In genomic region chr1:51871351-51871975, GRCh38 we compare ENCODE assay signal across 21 cellular contexts. TPM values are rescaled to one million over a fixed set of nuclear protein-coding genes. Genes with fewer than 3 reads are reported as not detected.
DNase-seq lines count a peak whose midpoint lies in the region; ATAC-seq and TF ChIP-seq lines count a peak whose summit lies in the region.
"Had no signal": no experiment of that assay in that cellular context is flagged by ENCODE, and none has a peak within 500 bp of the region (broad histone marks: within the 10 kb centered on the region; RNA-seq: fewer than 3 reads in every experiment).

No MANE protein-coding gene starts in this region.

- intact Hi-C loops in naive thymus-derived CD4-positive, alpha-beta T cell (cut with micrococcal nuclease) = no loop called here
- intact Hi-C loops in heart right ventricle (cut with DNase I) = no loop called here

- H3K36me3 ChIP-seq in naive thymus-derived CD4-positive, alpha-beta T cell (ENCODE audit: control insufficient read depth in 2 of 3, insufficient read depth in 3 of 3, low read length in 3 of 3) = no peaks in the 10 kb centered on the region
- peaks cover 0 to 25% (median 0%) of the 10 kb centered on the region in 9 donors for H3K36me3 ChIP-seq in heart right ventricle
- H3K36me3 ChIP-seq: uterus had no signal

- peaks cover 56% of the 10 kb centered on the region for H3K4me1 Mint-ChIP-seq in activated CD8-positive, alpha-beta memory T cell treated with anti-CD3 and anti-CD28 coated beads, Interleukin-2, amount 10 ng/mL, durations not matched to agents 7 days and 5 days
- H3K4me1 Mint-ChIP-seq in naive thymus-derived CD4-positive, alpha-beta T cell = peaks cover 49 to 89% (median 63%) of the 10 kb centered on the region in 7 donors

- CTCF ChIA-PET in activated CD8-positive, alpha-beta memory T cell treated with anti-CD3 and anti-CD28 coated beads, Interleukin-2, amount 10 ng/mL, durations not matched to agents 7 days and 5 days (lab: Charles Lee) = no interaction called here
- CTCF ChIA-PET in naive thymus-derived CD4-positive, alpha-beta T cell (lab: Charles Lee) = no interaction called here

- H3K27ac ChIP-seq in naive thymus-derived CD4-positive, alpha-beta T cell (ENCODE audit: low read depth, low read length) = no peak overlapping the region
- H3K27ac ChIP-seq in heart right ventricle = no peak overlapping the region
- H3K27ac ChIP-seq: esophagus muscularis mucosa, SK-N-MC, uterus had no signal

- no peaks in the 10 kb centered on the region for H3K9me3 Mint-ChIP-seq in activated CD8-positive, alpha-beta memory T cell treated with anti-CD3 and anti-CD28 coated beads, Interleukin-2, amount 10 ng/mL, durations not matched to agents 7 days and 5 days (ENCODE audit: low read depth)
- H3K9me3 Mint-ChIP-seq in naive thymus-derived CD4-positive, alpha-beta T cell = no peaks in the 10 kb centered on the region
- H3K9me3 Mint-ChIP-seq: activated naive CD4-positive, alpha-beta T cell treated with anti-CD3 and anti-CD28 coated beads, Interleukin-2, amount 10 ng/mL, durations not matched to agents 7 days and 5 days; CD4-positive, CD25-positive, alpha-beta regulatory T cell; nephron had no signal

- peaks cover 31% of the 10 kb centered on the region for H3K36me3 Mint-ChIP-seq in activated CD8-positive, alpha-beta memory T cell treated with anti-CD3 and anti-CD28 coated beads, Interleukin-2, amount 10 ng/mL, durations not matched to agents 7 days and 5 days
- H3K36me3 Mint-ChIP-seq in naive thymus-derived CD4-positive, alpha-beta T cell = peaks cover 0 to 23% (median 16%) of the 10 kb centered on the region in 5 donors

- POLR2A ChIA-PET in naive thymus-derived CD4-positive, alpha-beta T cell (lab: Charles Lee) = interaction anchor here (0.6 kb wide), 1 partner anchor 31 kb away, joined by 3 read pairs; no protein-coding TSS in a partner anchor

- no peak overlapping the region for H3K4me3 Mint-ChIP-seq in activated CD8-positive, alpha-beta memory T cell treated with anti-CD3 and anti-CD28 coated beads, Interleukin-2, amount 10 ng/mL, durations not matched to agents 7 days and 5 days
- peak overlapping the region in 7 of 10 donors; percentile 3 to 70 (median 31) for H3K4me3 Mint-ChIP-seq in naive thymus-derived CD4-positive, alpha-beta T cell
- H3K4me3 Mint-ChIP-seq: activated naive CD4-positive, alpha-beta T cell treated with anti-CD3 and anti-CD28 coated beads, Interleukin-2, amount 10 ng/mL, durations not matched to agents 7 days and 5 days; nephron had no signal

- WGBS in heart right ventricle, 2 donors = 89 to 95% methylated on average over 6 of the region's 6 CpGs

- no peak for TF ChIP-seq CTCF in heart right ventricle (IDR thresholded peaks at IDR 0.05)

- DNase-seq in activated CD8-positive, alpha-beta memory T cell treated with anti-CD3 and anti-CD28 coated beads, Interleukin-2, amount 10 ng/mL, durations not matched to agents 7 days and 5 days = no peak
- no peak for DNase-seq in activated CD8-positive, alpha-beta memory T cell treated with anti-CD3 and anti-CD28 coated beads, Interleukin-2, amount 50 U/mL, for 4 hours
- no peak for DNase-seq in naive thymus-derived CD4-positive, alpha-beta T cell
- no peak for DNase-seq in heart right ventricle
- no peak for DNase-seq in DMS114 treated with DMSO at 0.1 percent for 48 hours (lab: John Stamatoyannopoulos, UW; ENCODE audit: unreplicated experiment)
- DNase-seq: ACHN; activated naive CD4-positive, alpha-beta T cell treated with anti-CD3 and anti-CD28 coated beads, Interleukin-2, amount 10 ng/mL, durations not matched to agents 7 days and 5 days; glutamatergic neuron; H7; NCI-H2029 treated with DMSO at 0.1 percent for 48 hours; NCI-H526; PC-3; uterus had no signal

- peak; percentile 30 for ATAC-seq in activated CD8-positive, alpha-beta memory T cell treated with anti-CD3 and anti-CD28 coated beads, Interleukin-2, amount 10 ng/mL, durations not matched to agents 7 days and 5 days
- peak; percentile 48 for ATAC-seq in GM18517 (IDR thresholded peaks at IDR 0.05; ENCODE audit: unreplicated experiment)
- peak; percentile 51 for ATAC-seq in HG03135 (IDR thresholded peaks at IDR 0.05; ENCODE audit: unreplicated experiment)
- ATAC-seq in naive thymus-derived CD4-positive, alpha-beta T cell = no peak
- ATAC-seq in GM18873 (IDR thresholded peaks at IDR 0.05; ENCODE audit: low FRiP score, unreplicated experiment) = no peak
- no peak for ATAC-seq in heart right ventricle
- ATAC-seq: PC-3 had no signal

- H3K27me3 ChIP-seq in naive thymus-derived CD4-positive, alpha-beta T cell (ENCODE audit: control insufficient read depth in 2 of 2, insufficient read depth in 2 of 2, low read length in 2 of 2) = no peaks in the 10 kb centered on the region
- no peaks in the 10 kb centered on the region for H3K27me3 ChIP-seq in heart right ventricle
- H3K27me3 ChIP-seq: esophagus muscularis mucosa, uterus had no signal

- no peaks in the 10 kb centered on the region for H3K9me3 ChIP-seq in naive thymus-derived CD4-positive, alpha-beta T cell (ENCODE audit: control insufficient read depth in 2 of 3, low read length in 3 of 3)
- no peaks in the 10 kb centered on the region for H3K9me3 ChIP-seq in heart right ventricle
- H3K9me3 ChIP-seq: esophagus muscularis mucosa, uterus had no signal

- H3K4me1 ChIP-seq in naive thymus-derived CD4-positive, alpha-beta T cell (ENCODE audit: control insufficient read depth in 2 of 2, insufficient read depth in 2 of 2, low read length in 2 of 2) = peaks cover 5 to 7% of the 10 kb centered on the region in 2 donors
- H3K4me1 ChIP-seq in heart right ventricle = peaks cover 0 to 71% (median 40%) of the 10 kb centered on the region in 9 donors

- no peak overlapping the region for H3K27ac Mint-ChIP-seq in activated CD8-positive, alpha-beta memory T cell treated with anti-CD3 and anti-CD28 coated beads, Interleukin-2, amount 10 ng/mL, durations not matched to agents 7 days and 5 days
- peak overlapping the region in 3 of 9 donors; percentile 47 to 74 (median 54) for H3K27ac Mint-ChIP-seq in naive thymus-derived CD4-positive, alpha-beta T cell
- H3K27ac Mint-ChIP-seq: activated naive CD4-positive, alpha-beta T cell treated with anti-CD3 and anti-CD28 coated beads, Interleukin-2, amount 10 ng/mL, durations not matched to agents 7 days and 5 days had no signal

- no peaks in the 10 kb centered on the region for H3K27me3 Mint-ChIP-seq in activated CD8-positive, alpha-beta memory T cell treated with anti-CD3 and anti-CD28 coated beads, Interleukin-2, amount 10 ng/mL, durations not matched to agents 7 days and 5 days
- no peaks in the 10 kb centered on the region for H3K27me3 Mint-ChIP-seq in naive thymus-derived CD4-positive, alpha-beta T cell
- H3K27me3 Mint-ChIP-seq: activated naive CD4-positive, alpha-beta T cell treated with anti-CD3 and anti-CD28 coated beads, Interleukin-2, amount 10 ng/mL, durations not matched to agents 7 days and 5 days; CD4-positive, CD25-positive, alpha-beta regulatory T cell had no signal

- no peak overlapping the region for H3K4me3 ChIP-seq in naive thymus-derived CD4-positive, alpha-beta T cell (ENCODE audit: low read length)
- no peak overlapping the region for H3K4me3 ChIP-seq in heart right ventricle
- H3K4me3 ChIP-seq: esophagus muscularis mucosa, lung, SK-N-MC, uterus had no signal

RNA-seq across cellular contexts. Expression of gene NRDC, which starts 7.1 kb away (rescaled TPM):
- 100 to 1,000 TPM; 190 to 208 TPM for total RNA-seq in activated CD8-positive, alpha-beta memory T cell treated with anti-CD3 and anti-CD28 coated beads, Interleukin-2, amount 10 ng/mL, durations not matched to agents 7 days and 5 days
- total RNA-seq in naive thymus-derived CD4-positive, alpha-beta T cell = 100 to 1,000 TPM in 4 of 5 experiments, 10 to 100 TPM in 1; 93.1 to 194 (median 122) TPM
- polyA plus RNA-seq in naive thymus-derived CD4-positive, alpha-beta T cell = 10 to 100 TPM; 58.5 to 71.5 TPM
- total RNA-seq in heart right ventricle = 100 to 1,000 TPM; 115 to 163 (median 135) TPM
- 100 to 1,000 TPM in 1 of 2 donors, 10 to 100 TPM in 1; 77.8 to 228 TPM for polyA plus RNA-seq in heart right ventricle

Comparison
In these comparisons a context has a peak if more than half of its experiments do, and no peak if none do; other contexts are left out.
1. ATAC-seq: peak in activated CD8-positive, alpha-beta memory T cell treated with anti-CD3 and anti-CD28 coated beads, Interleukin-2, amount 10 ng/mL, durations not matched to agents 7 days and 5 days (single experiment), GM18517 (single experiment) and HG03135 (single experiment); none in naive thymus-derived CD4-positive, alpha-beta T cell (single experiment), GM18873 (single experiment) and heart right ventricle (0 of 8).